Comparison of ENCODE assay signal across 2 cellular contexts in the genomic region with DNA sequence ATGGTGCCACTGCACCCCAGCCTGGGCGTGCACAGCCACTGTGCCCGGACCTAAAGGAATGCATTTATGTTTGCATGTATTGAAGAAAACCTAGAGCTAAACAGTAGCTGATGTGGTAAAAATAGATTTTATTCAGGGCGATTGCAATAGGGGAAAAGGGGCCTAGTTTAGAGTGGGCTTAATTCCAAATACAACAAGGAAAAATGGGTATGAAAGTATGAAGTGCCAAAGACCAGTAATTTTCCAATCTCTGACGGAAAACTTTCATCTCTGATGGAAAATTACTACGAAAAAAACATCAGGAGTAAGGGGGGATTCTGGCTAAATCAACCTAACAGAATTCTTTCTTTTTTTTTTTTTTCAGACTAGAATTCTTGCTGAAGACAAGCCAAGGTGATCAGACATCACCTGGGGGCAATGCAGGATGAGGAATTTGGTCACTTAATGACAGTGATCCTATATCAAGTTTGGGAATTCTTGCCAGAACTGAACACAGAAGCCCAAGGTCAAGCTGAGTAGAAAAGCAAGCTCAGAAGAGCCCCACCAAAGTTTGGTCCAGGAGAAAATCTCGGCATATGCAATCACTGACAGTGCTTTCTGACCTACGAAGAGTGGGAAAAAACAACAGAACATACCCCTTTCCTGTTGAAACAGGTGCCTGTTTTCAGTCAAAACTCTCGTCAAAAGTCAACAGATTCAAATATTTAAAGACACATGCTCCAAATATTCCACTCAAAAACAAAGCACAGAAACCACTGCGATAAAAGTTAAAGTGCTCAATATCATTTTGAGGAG.
TF ChIP-seq lines count a peak whose summit lies in the region.

No MANE protein-coding gene starts in this region.

TF ChIP-seq in GM23338, 12 proteins besides CTCF, POLR2A, EP300 and RAD21:
- TF ChIP-seq EZH2 (IDR thresholded peaks at IDR 0.05; ENCODE audit: low read depth, unreplicated experiment), result no peak
- TF ChIP-seq STAT1 (IDR thresholded peaks at IDR 0.05; ENCODE audit: unreplicated experiment), result no peak
- TF ChIP-seq CREB1 (CRISPR knock-in tag; IDR thresholded peaks at IDR 0.05; ENCODE audit: low read depth), result no peak
- TF ChIP-seq POLR2AphosphoS5 (IDR thresholded peaks at IDR 0.05; ENCODE audit: low read depth), result no peak

TF ChIP-seq in endothelial cell of umbilical vein, 7 proteins besides CTCF, POLR2A, EP300 and RAD21:
- TF ChIP-seq EZH2 (IDR thresholded peaks at IDR 0.05; ENCODE audit: borderline replicate concordance, low read depth, low read length, severe bottlenecking) (no peak), JUN (IDR thresholded peaks at IDR 0.05; ENCODE audit: borderline replicate concordance, insufficient read depth, insufficient read length, low read depth) (no peak), GATA2 (IDR thresholded peaks at IDR 0.05; ENCODE audit: insufficient read depth, insufficient read length, low read depth, low read length) (no peak), POLR2AphosphoS5 (IDR thresholded peaks at IDR 0.05; ENCODE audit: insufficient read depth, low read depth, low read length) (no peak), MYC (IDR thresholded peaks at IDR 0.05; ENCODE audit: low read depth, low read length) (no peak), FOS (IDR thresholded peaks at IDR 0.05; ENCODE audit: borderline replicate concordance, insufficient read depth, low read length) (no peak)
- TF ChIP-seq, protein P1, sequence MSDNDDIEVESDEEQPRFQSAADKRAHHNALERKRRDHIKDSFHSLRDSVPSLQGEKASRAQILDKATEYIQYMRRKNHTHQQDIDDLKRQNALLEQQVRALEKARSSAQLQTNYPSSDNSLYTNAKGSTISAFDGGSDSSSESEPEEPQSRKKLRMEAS (IDR thresholded peaks at IDR 0.05; ENCODE audit: insufficient read depth, insufficient read length), result no peak
